In the genomic region with DNA sequence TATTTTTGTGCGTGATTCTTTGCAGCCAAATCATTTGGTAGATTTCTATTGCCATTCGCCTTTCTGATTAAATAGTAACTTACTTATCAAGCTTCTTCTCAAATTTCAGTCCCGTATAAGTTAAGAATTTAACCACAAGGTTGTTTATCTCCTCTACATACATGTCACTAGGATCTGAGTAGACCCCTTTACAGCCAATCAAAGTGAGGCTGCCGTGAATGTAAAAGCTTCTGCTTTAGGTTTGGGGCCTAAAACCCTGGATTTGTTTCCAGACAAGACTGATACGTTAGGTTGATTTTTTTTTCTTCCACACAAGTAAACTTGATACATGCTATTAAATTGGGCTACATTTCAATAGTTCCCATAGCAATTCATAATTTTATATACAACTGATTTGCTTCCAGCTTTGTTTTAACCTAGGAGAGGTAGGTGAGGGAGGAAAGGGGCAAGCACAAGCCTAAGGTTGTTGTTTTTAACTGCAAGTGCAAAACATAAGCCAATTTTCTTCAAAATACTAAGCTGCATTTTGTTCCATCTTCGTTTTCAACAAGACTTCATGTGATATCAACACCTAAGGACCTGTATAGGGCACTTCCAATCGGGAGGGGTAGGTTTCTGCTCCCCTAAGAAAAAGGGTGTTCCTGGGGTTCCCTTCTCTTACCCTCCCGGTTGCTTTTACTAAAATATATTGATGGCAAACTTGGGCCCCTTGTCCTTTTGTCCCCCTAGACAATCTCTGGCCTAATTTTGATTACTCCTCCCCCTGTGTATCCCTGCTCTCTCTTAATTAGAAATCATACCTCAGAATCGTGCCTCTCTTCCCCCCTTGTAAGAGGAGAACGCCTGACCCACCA, we compare ENCODE assay signal across 8 cellular contexts. TPM values are rescaled to one million over a fixed set of nuclear protein-coding genes. Genes with fewer than 3 reads are reported as not detected.
DNase-seq lines count a peak whose midpoint lies in the region; ATAC-seq and TF ChIP-seq lines count a peak whose summit lies in the region.

No MANE protein-coding gene starts in this region.

- peaks cover 0 to 44% (median 36%) of the 10 kb centered on the region in 9 donors for H3K4me1 ChIP-seq in heart right ventricle
- peaks cover 20% of the 10 kb centered on the region for H3K4me1 ChIP-seq in PC-3 (ENCODE audit: insufficient read depth, low read length)
- peaks cover 11 to 25% of the 10 kb centered on the region in 2 donors for H3K4me1 ChIP-seq in mucosa of rectum (ENCODE audit: control insufficient read depth in 2 of 2, insufficient read depth in 2 of 2, low read length in 2 of 2)

- TF ChIP-seq CTCF in heart right ventricle (IDR thresholded peaks at IDR 0.05) (no peak), PC-3 (conservative IDR thresholded peaks at IDR 0.05; ENCODE audit: low read depth, low read length) (no peak)

- CTCF ChIA-PET in PC-3 (lab: Charles Lee) = interaction anchor here (0.8 to 1.4 kb wide), 4 partner anchors 14 to 95 kb away, joined by 3 to 6 read pairs (median 4); a partner anchor contains a TSS

- H3K27me3 ChIP-seq in heart right ventricle = no peaks in the 10 kb centered on the region
- H3K27me3 ChIP-seq in PC-3 (ENCODE audit: low read length) = no peaks in the 10 kb centered on the region
- no peaks in the 10 kb centered on the region for H3K27me3 ChIP-seq in mucosa of rectum (ENCODE audit: control insufficient read depth in 2 of 2, insufficient read depth in 2 of 2, low read length in 2 of 2)

- H3K36me3 ChIP-seq in heart right ventricle = no peaks in the 10 kb centered on the region
- H3K36me3 ChIP-seq in PC-3 (ENCODE audit: low read depth, low read length) = no peaks in the 10 kb centered on the region
- H3K36me3 ChIP-seq in mucosa of rectum (ENCODE audit: control insufficient read depth in 2 of 2, insufficient read depth in 2 of 2, low read length in 2 of 2) = no peaks in the 10 kb centered on the region

- peak overlapping the region; percentile 66 for H3K9ac ChIP-seq in PC-3 (ENCODE audit: low read length)
- peak overlapping the region; percentile 79 to 85 for H3K9ac ChIP-seq in mucosa of rectum (ENCODE audit: low read depth in 1 of 2, low read length in 2 of 2)

- H3F3A ChIP-seq in PC-3 (ENCODE audit: low read length, unreplicated experiment) = no peaks in the 10 kb centered on the region

- H3K9me2 ChIP-seq in PC-3 (replicated peaks; ENCODE audit: low read length) = no peaks in the 10 kb centered on the region

- peak overlapping the region; percentile 97 for H3K4me2 ChIP-seq in PC-3 (ENCODE audit: low read length)

- POLR2A ChIA-PET in PC-3 (lab: Charles Lee; ENCODE audit: unreplicated experiment) = interaction anchor here (0.6 to 0.7 kb wide), 3 partner anchors 16 to 418 kb away, joined by 4 to 5 read pairs (median 5); no protein-coding TSS in a partner anchor

- ATAC-seq in heart right ventricle = no peak
- no peak for ATAC-seq in Right ventricle myocardium inferior
- no peak for ATAC-seq in PC-3
- no peak for ATAC-seq in sciatic nerve

- peaks cover 34% of the 10 kb centered on the region for H4K20me1 ChIP-seq in PC-3 (ENCODE audit: low read length)

- DNase-seq in heart right ventricle = no peak
- DNase-seq in Right ventricle myocardium inferior (ENCODE audit: missing footprints) = no peak
- peak; percentile 54 for DNase-seq in PC-3
- no peak for DNase-seq in sciatic nerve (ENCODE audit: low spot score)
- DNase-seq in activated gamma-delta T cell treated with Interleukin-2 at 50 U/mL for 16 hours = no peak
- no peak for DNase-seq in HPDE6-E6E7 (ENCODE audit: extremely low spot score)

- peaks cover 60% of the 10 kb centered on the region for H3K79me2 ChIP-seq in PC-3 (ENCODE audit: low read length)

- H3K27ac ChIP-seq in heart right ventricle = peak overlapping the region; percentile 66 to 96 (median 92)
- 0 out of 2 replicates have a peak overlapping the region, but pooled peaks have one; percentile 3 for H3K27ac ChIP-seq in PC-3 (ENCODE audit: low read length)
- peak overlapping the region; percentile 69 for H3K27ac ChIP-seq in cingulate gyrus (ENCODE audit: low read depth, low read length)
- H3K27ac ChIP-seq in mucosa of rectum (ENCODE audit: low read depth in 2 of 2, low read length in 2 of 2) = peak overlapping the region; percentile 85 to 96

- BruUV-seq in PC-3 (replicated peaks; lab: Mats Ljungman, UMichigan) = TSS peak; percentile 56

- no peaks in the 10 kb centered on the region for H3K9me3 ChIP-seq in heart right ventricle
- H3K9me3 ChIP-seq in PC-3 (ENCODE audit: low read length) = no peaks in the 10 kb centered on the region
- no peaks in the 10 kb centered on the region for H3K9me3 ChIP-seq in mucosa of rectum (ENCODE audit: control insufficient read depth in 2 of 2, low read length in 2 of 2)

- intact Hi-C loops in heart right ventricle (cut with DNase I) = loop anchor here in 9 of 10 donors (2.0 to 10.0 kb wide), 12 partner anchors 52 to 105 kb away; a partner anchor contains a TSS
- intact Hi-C loops in Right ventricle myocardium inferior (cut with DNase I) = loop anchor here (5.0 kb wide), 3 partner anchors 57 to 133 kb away; a partner anchor contains a TSS
- intact Hi-C loops in PC-3 (cut with micrococcal nuclease) = loop anchor here (1.0 to 10.0 kb wide), 4 partner anchors 95 to 375 kb away; a partner anchor contains a TSS
- intact Hi-C loops in sciatic nerve (cut with DNase I) = no loop called here

- H2AFZ ChIP-seq in PC-3 (ENCODE audit: low read length) = no peak overlapping the region

- 2 to 3% methylated on average over 10 of the region's 10 CpGs for WGBS in heart right ventricle, 2 donors

- H3K4me3 ChIP-seq in heart right ventricle (peak overlapping the region; percentile 57 to 88 (median 82)), PC-3 (ENCODE audit: low read length) (peak overlapping the region; percentile 87), mucosa of rectum (ENCODE audit: low read length in 2 of 2) (peak overlapping the region; percentile 70 to 91)

RNA-seq across cellular contexts. Expression of a gene that starts 1.7 kb away (rescaled TPM):
- total RNA-seq in heart right ventricle = 10 to 100 TPM; 29.4 to 41.6 (median 35.9) TPM
- 10 to 100 TPM; 10.0 to 17.2 TPM for polyA plus RNA-seq in heart right ventricle
- total RNA-seq in Right ventricle myocardium inferior = 32.3 TPM
- total RNA-seq in PC-3 (2014; rRNA removed) = 25.8 and 27.9 TPM in 2 replicates
- total RNA-seq in sciatic nerve = 41.8 TPM

Comparison
In these comparisons a context has a peak if more than half of its experiments do, and no peak if none do; other contexts are left out.
1. H3K27ac ChIP-seq: peak in every context shown above with its lines; median percentile 92 in heart right ventricle; 90 in mucosa of rectum; 69 in cingulate gyrus; 3 in PC-3.